ENCODE assay signal across 12 cellular contexts in the genomic region with DNA sequence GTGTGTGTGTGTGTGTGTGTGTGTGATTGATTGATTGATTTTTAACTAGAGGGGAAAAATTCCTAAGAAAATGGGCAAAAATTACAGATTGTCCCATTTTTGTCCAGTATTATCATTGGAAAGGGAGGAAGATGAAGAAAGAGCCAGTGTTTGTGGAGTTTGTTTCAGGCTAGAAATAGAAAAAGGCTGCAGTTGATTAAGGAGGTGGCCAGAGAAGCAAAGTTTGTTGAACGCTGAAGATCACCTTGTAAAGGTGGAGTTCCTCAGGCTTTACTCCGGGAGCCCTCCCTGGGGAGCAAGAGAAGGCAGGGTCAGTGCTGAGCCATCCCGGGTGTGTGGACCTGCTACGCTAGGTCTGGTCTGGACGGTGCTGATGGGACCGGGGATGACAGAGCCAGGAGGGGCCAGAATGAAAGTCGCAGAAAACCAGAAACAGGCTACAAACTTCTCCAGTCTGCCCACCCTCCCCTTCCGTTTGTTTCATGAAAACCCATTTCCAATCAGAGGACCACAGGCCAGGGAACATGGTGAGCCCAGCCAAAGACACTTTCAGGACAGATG.
"Had no signal": no experiment of that assay in that cellular context is flagged by ENCODE, and none has a peak within 500 bp of the region (broad histone marks: within the 10 kb centered on the region; RNA-seq: fewer than 3 reads in every experiment).

No MANE protein-coding gene starts in this region.

- ATAC-seq: gastrocnemius medialis, left colon, pancreas had no signal

- H3K27ac ChIP-seq: gastrocnemius medialis, pancreas, SJSA1, skin epidermis had no signal

- H3K9me3 Mint-ChIP-seq: nephron; T-helper 2 cell treated with Interferon-gamma antibody and Interleukin-4, amounts not matched to agents 5 μg/mL and 100 μg/mL, for 36 hours had no signal

- H3K27me3 ChIP-seq: SJSA1 had no signal

- H3K36me3 ChIP-seq: gastrocnemius medialis, pancreas, SJSA1, upper lobe of left lung had no signal

- DNase-seq: activated CD4-positive, alpha-beta T cell treated with anti-CD3 and anti-CD28 coated beads, Interleukin-2, amount 50 U/mL, for 4 hours; activated CD4-positive, CD25-positive, alpha-beta regulatory T cell treated with anti-CD3 and anti-CD28 coated beads, Interleukin-2, amount 50 U/mL, for 72 hours; activated naive CD4-positive, alpha-beta T cell; gastrocnemius medialis; left colon; SW 1271 had no signal

- H3K27ac Mint-ChIP-seq: nephron; T-helper 2 cell treated with Interferon-gamma antibody and Interleukin-4, amounts not matched to agents 5 μg/mL and 100 μg/mL, for 36 hours had no signal

- H3K4me3 Mint-ChIP-seq: T-helper 2 cell treated with Interferon-gamma antibody and Interleukin-4, amounts not matched to agents 5 μg/mL and 100 μg/mL, for 36 hours had no signal

- H3K9me3 ChIP-seq: gastrocnemius medialis, pancreas, SJSA1, upper lobe of left lung had no signal

- H3K4me1 ChIP-seq: gastrocnemius medialis, pancreas had no signal

- H3K4me1 Mint-ChIP-seq: nephron had no signal

- H3K4me3 ChIP-seq: gastrocnemius medialis, pancreas, SJSA1, skin epidermis had no signal
